ENCODE assay signal across 37 cellular contexts in the genomic region with DNA sequence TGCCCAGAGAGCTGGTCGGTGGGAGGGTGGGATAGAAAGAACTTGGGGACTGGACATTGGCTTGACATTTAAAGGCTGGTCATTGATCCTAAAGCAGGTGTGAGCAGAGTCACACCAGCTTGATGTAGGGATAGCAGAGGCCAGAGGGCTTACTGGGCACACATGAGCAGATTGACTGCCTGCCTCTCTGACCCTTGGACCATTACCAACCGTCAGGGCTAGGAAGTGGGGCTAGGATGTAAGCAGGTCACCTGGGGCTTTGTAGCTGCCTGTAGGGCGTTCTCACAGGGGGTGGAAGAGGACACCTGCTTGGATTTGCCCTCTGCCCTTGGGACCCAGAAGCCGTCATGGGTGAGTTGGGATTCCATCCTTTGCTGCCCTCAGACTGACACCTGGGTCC. TPM values are rescaled to one million over a fixed set of nuclear protein-coding genes. Genes with fewer than 3 reads are reported as not detected.
"Had no signal": no experiment of that assay in that cellular context is flagged by ENCODE, and none has a peak within 500 bp of the region (broad histone marks: within the 10 kb centered on the region; RNA-seq: fewer than 3 reads in every experiment).

No MANE protein-coding gene starts in this region.

- H3K27ac Mint-ChIP-seq: activated B cell treated with CpG ODN at 0.5 μM for 24 hours; activated CD4-positive, alpha-beta T cell treated with anti-CD3 and anti-CD28 coated beads for 36 hours; activated CD4-positive, alpha-beta T cell treated with anti-CD3 and anti-CD28 coated beads, Interleukin-2, amount 10 ng/mL, durations not matched to agents 7 days and 5 days; activated CD8-positive, alpha-beta T cell treated with anti-CD3 and anti-CD28 coated beads for 36 hours; activated naive CD4-positive, alpha-beta T cell treated with anti-CD3 and anti-CD28 coated beads, Interleukin-2, amount 10 ng/mL, durations not matched to agents 7 days and 5 days; activated naive CD4-positive, alpha-beta T cell treated with anti-CD3 and anti-CD28 coated beads, Interleukin-2, amount 50 U/mL, for 24 hours; activated naive CD8-positive, alpha-beta T cell; activated naive CD8-positive, alpha-beta T cell treated with anti-CD3 and anti-CD28 coated beads, Interleukin-2, amount 10 ng/mL, durations not matched to agents 7 days and 5 days; activated naive CD8-positive, alpha-beta T cell treated with anti-CD3 and anti-CD28 coated beads, Interleukin-2, amount 50 U/mL, for 24 hours; activated T-cell treated with anti-CD3 and anti-CD28 coated beads, Interleukin-2, amount 50 U/mL, for 72 hours; activated T-helper 1 cell treated with anti-CD3 and anti-CD28 coated beads, Interleukin-12 subunit alpha, Interleukin-12 subunit beta, Interleukin-2, Interleukin-4 antibody, amounts not matched to agents 30 ng/mL and 10 ng/mL and 1 ng/mL, durations not matched to agents 14 hours and 24 hours and 36 hours; activated T-helper 2 cell treated with anti-CD3 and anti-CD28 coated beads, Interferon-gamma antibody, Interleukin-2, Interleukin-4, amounts not matched to agents 10 μg/mL and 5 μg/mL and 100 μg/mL, durations not matched to agents 14 hours and 24 hours and 36 hours; brain; T-cell; T-helper 17 cell had no signal

- H3K9me3 ChIP-seq: ascending aorta had no signal

- H3K36me3 Mint-ChIP-seq: activated naive CD4-positive, alpha-beta T cell treated with anti-CD3 and anti-CD28 coated beads, Interleukin-2, amount 10 ng/mL, durations not matched to agents 7 days and 5 days; activated naive CD8-positive, alpha-beta T cell treated with anti-CD3 and anti-CD28 coated beads, Interleukin-2, amount 10 ng/mL, durations not matched to agents 7 days and 5 days; brain had no signal

- H3K4me1 Mint-ChIP-seq: activated B cell treated with CpG ODN at 0.5 μM for 24 hours; activated CD4-positive, alpha-beta T cell treated with anti-CD3 and anti-CD28 coated beads, Interleukin-2, amount 10 ng/mL, durations not matched to agents 7 days and 5 days; activated naive CD4-positive, alpha-beta T cell treated with anti-CD3 and anti-CD28 coated beads, Interleukin-2, amount 10 ng/mL, durations not matched to agents 7 days and 5 days; activated naive CD4-positive, alpha-beta T cell treated with anti-CD3 and anti-CD28 coated beads, Interleukin-2, amount 50 U/mL, for 24 hours; activated naive CD8-positive, alpha-beta T cell treated with anti-CD3 and anti-CD28 coated beads, Interleukin-2, amount 10 ng/mL, durations not matched to agents 7 days and 5 days; activated naive CD8-positive, alpha-beta T cell treated with anti-CD3 and anti-CD28 coated beads, Interleukin-2, amount 50 U/mL, for 24 hours; brain; central memory CD8-positive, alpha-beta T cell; T-cell; T-helper 17 cell had no signal

- H3K27me3 Mint-ChIP-seq: activated CD4-positive, alpha-beta T cell treated with anti-CD3 and anti-CD28 coated beads for 36 hours; activated CD8-positive, alpha-beta T cell treated with anti-CD3 and anti-CD28 coated beads for 36 hours; activated naive CD4-positive, alpha-beta T cell treated with anti-CD3 and anti-CD28 coated beads, Interleukin-2, amount 50 U/mL, for 24 hours; activated naive CD8-positive, alpha-beta T cell; brain had no signal

- H3K27ac ChIP-seq: ascending aorta, cardiac muscle cell, VCaP had no signal

- H3K4me1 ChIP-seq: ascending aorta had no signal

- H3K27me3 ChIP-seq: ascending aorta, cardiac muscle cell had no signal

- FAIRE-seq: bronchial epithelial cell, TTC549 had no signal

- DNase-seq: activated B cell treated with CpG ODN at 0.5 μM for 24 hours; activated CD4-positive, alpha-beta T cell treated with anti-CD3 and anti-CD28 coated beads for 1 hour; activated CD4-positive, alpha-beta T cell treated with anti-CD3 and anti-CD28 coated beads for 36 hours; activated CD4-positive, alpha-beta T cell treated with anti-CD3 and anti-CD28 coated beads for 48 hours; activated CD4-positive, alpha-beta T cell treated with anti-CD3 and anti-CD28 coated beads, Interleukin-2, amount 10 ng/mL, durations not matched to agents 7 days and 5 days; activated CD4-positive, alpha-beta T cell treated with anti-CD3 and anti-CD28 coated beads, Interleukin-2, amount 50 U/mL, for 48 hours; activated CD8-positive, alpha-beta memory T cell treated with anti-CD3 and anti-CD28 coated beads, Interleukin-2, amount 50 U/mL, for 4 hours; activated CD8-positive, alpha-beta T cell treated with anti-CD3 and anti-CD28 coated beads for 36 hours; activated effector memory CD4-positive, alpha-beta T cell treated with Interleukin-2 at 50 U/mL for 16 hours; activated gamma-delta T cell; activated naive CD4-positive, alpha-beta T cell treated with anti-CD3 and anti-CD28 coated beads, Interleukin-2, amount 10 ng/mL, durations not matched to agents 7 days and 5 days; activated naive CD4-positive, alpha-beta T cell treated with Interleukin-2 at 50 U/mL for 16 hours; activated naive CD8-positive, alpha-beta T cell treated with anti-CD3 and anti-CD28 coated beads, Interleukin-2, amount 10 ng/mL, durations not matched to agents 7 days and 5 days; activated naive CD8-positive, alpha-beta T cell treated with anti-CD3 and anti-CD28 coated beads, Interleukin-2, amount 50 U/mL, for 24 hours; activated T-cell treated with anti-CD3 and anti-CD28 coated beads for 4 hours; activated T-cell treated with anti-CD3 and anti-CD28 coated beads, Interleukin-2, amount 50 U/mL, for 1 hour; activated T-cell treated with anti-CD3 and anti-CD28 coated beads, Interleukin-2, amount 50 U/mL, for 4 hours; amygdala; anterior cingulate cortex; caudate nucleus; cerebellar nuclear complex; T-cell; T-helper 17 cell; T-helper 9 cell had no signal

- H3K4me3 Mint-ChIP-seq: activated B cell treated with CpG ODN at 0.5 μM for 24 hours; activated CD4-positive, alpha-beta T cell treated with anti-CD3 and anti-CD28 coated beads for 36 hours; activated CD4-positive, alpha-beta T cell treated with anti-CD3 and anti-CD28 coated beads, Interleukin-2, amount 10 ng/mL, durations not matched to agents 7 days and 5 days; activated CD8-positive, alpha-beta T cell treated with anti-CD3 and anti-CD28 coated beads for 36 hours; activated naive CD4-positive, alpha-beta T cell treated with anti-CD3 and anti-CD28 coated beads, Interleukin-2, amount 10 ng/mL, durations not matched to agents 7 days and 5 days; activated naive CD4-positive, alpha-beta T cell treated with anti-CD3 and anti-CD28 coated beads, Interleukin-2, amount 50 U/mL, for 24 hours; activated naive CD8-positive, alpha-beta T cell; activated naive CD8-positive, alpha-beta T cell treated with anti-CD3 and anti-CD28 coated beads, Interleukin-2, amount 10 ng/mL, durations not matched to agents 7 days and 5 days; activated naive CD8-positive, alpha-beta T cell treated with anti-CD3 and anti-CD28 coated beads, Interleukin-2, amount 50 U/mL, for 24 hours; activated T-cell treated with anti-CD3 and anti-CD28 coated beads, Interleukin-2, amount 50 U/mL, for 4 hours; activated T-helper 1 cell treated with anti-CD3 and anti-CD28 coated beads, Interleukin-12 subunit alpha, Interleukin-12 subunit beta, Interleukin-2, Interleukin-4 antibody, amounts not matched to agents 30 ng/mL and 10 ng/mL and 1 ng/mL, durations not matched to agents 14 hours and 24 hours and 36 hours; brain; central memory CD8-positive, alpha-beta T cell; T-cell; T-helper 17 cell had no signal

- H3K9me3 Mint-ChIP-seq: activated CD4-positive, alpha-beta T cell treated with anti-CD3 and anti-CD28 coated beads, Interleukin-2, amount 10 ng/mL, durations not matched to agents 7 days and 5 days; activated CD8-positive, alpha-beta T cell treated with anti-CD3 and anti-CD28 coated beads for 36 hours; activated naive CD4-positive, alpha-beta T cell treated with anti-CD3 and anti-CD28 coated beads, Interleukin-2, amount 10 ng/mL, durations not matched to agents 7 days and 5 days; activated naive CD4-positive, alpha-beta T cell treated with anti-CD3 and anti-CD28 coated beads, Interleukin-2, amount 50 U/mL, for 24 hours; activated T-cell treated with anti-CD3 and anti-CD28 coated beads, Interleukin-2, amount 50 U/mL, for 4 hours; activated T-helper 1 cell treated with anti-CD3 and anti-CD28 coated beads, Interleukin-12 subunit alpha, Interleukin-12 subunit beta, Interleukin-2, Interleukin-4 antibody, amounts not matched to agents 30 ng/mL and 10 ng/mL and 1 ng/mL, durations not matched to agents 14 hours and 24 hours and 36 hours; activated T-helper 2 cell treated with anti-CD3 and anti-CD28 coated beads, Interferon-gamma antibody, Interleukin-2, Interleukin-4, amounts not matched to agents 10 μg/mL and 5 μg/mL and 100 μg/mL, durations not matched to agents 14 hours and 24 hours and 36 hours had no signal

- ATAC-seq: activated CD8-positive, alpha-beta T cell treated with anti-CD3 and anti-CD28 coated beads for 36 hours; activated naive CD8-positive, alpha-beta T cell treated with anti-CD3 and anti-CD28 coated beads, Interleukin-2, amount 50 U/mL, for 24 hours; T-cell; T-helper 17 cell had no signal

- H3K36me3 ChIP-seq: ascending aorta, cardiac muscle cell had no signal

- H3K4me3 ChIP-seq: ascending aorta, cardiac muscle cell had no signal

RNA-seq across cellular contexts. Expression of a gene that starts 11.1 kb away (rescaled TPM):
- total RNA-seq: ascending aorta, bronchial epithelial cell, chondrocyte had no signal
